In genomic region chr1:154222918-154223317, GRCh38 we compare ENCODE assay signal across 11 cellular contexts. TPM values are rescaled to one million over a fixed set of nuclear protein-coding genes. Genes with fewer than 3 reads are reported as not detected.
DNase-seq lines count a peak whose midpoint lies in the region; ATAC-seq and TF ChIP-seq lines count a peak whose summit lies in the region.
"Had no signal": no experiment of that assay in that cellular context is flagged by ENCODE, and none has a peak within 500 bp of the region (broad histone marks: within the 10 kb centered on the region; RNA-seq: fewer than 3 reads in every experiment).

No MANE protein-coding gene starts in this region.

- H3K4me1 Mint-ChIP-seq in Caco-2 (ENCODE audit: low read depth, unreplicated experiment) = peaks cover 15% of the 10 kb centered on the region
- H3K4me1 Mint-ChIP-seq in central memory CD8-positive, alpha-beta T cell = peaks cover 70% of the 10 kb centered on the region

- H3F3A ChIP-seq in Loucy (ENCODE audit: low read depth) (no peaks in the 10 kb centered on the region), neural cell (ENCODE audit: insufficient read depth, low read length, poor library complexity, severe bottlenecking) (peaks cover 8% of the 10 kb centered on the region)

- H3K36me3 Mint-ChIP-seq in Caco-2 (ENCODE audit: insufficient read depth, unreplicated experiment) = peaks cover 66% of the 10 kb centered on the region
- peaks cover 52% of the 10 kb centered on the region for H3K36me3 Mint-ChIP-seq in central memory CD8-positive, alpha-beta T cell (ENCODE audit: insufficient read depth)

- no peak for TF ChIP-seq RAD21 in neural cell (conservative IDR thresholded peaks at IDR 0.05)

- peak overlapping the region; percentile 73 for H3K27ac Mint-ChIP-seq in Caco-2 (ENCODE audit: unreplicated experiment)
- peak overlapping the region; percentile 90 for H3K27ac Mint-ChIP-seq in central memory CD8-positive, alpha-beta T cell (ENCODE audit: low read depth)

- intact Hi-C loops in Caco-2 (cut with micrococcal nuclease; ENCODE audit: unreplicated experiment) (loop anchor here (1.0 kb wide), 1 partner anchor 14 kb away; no protein-coding TSS in a partner anchor), heart left ventricle (cut with DNase I) (no loop called here), left ventricle myocardium superior (cut with micrococcal nuclease) (no loop called here)

- H3K4me1 ChIP-seq in Caco-2 (peaks cover 31% of the 10 kb centered on the region), Loucy (ENCODE audit: insufficient read depth, low read length, poor library complexity, severe bottlenecking) (peaks cover 54% of the 10 kb centered on the region), heart left ventricle (peaks cover 7 to 56% (median 46%) of the 10 kb centered on the region in 12 donors)

- H3K27ac ChIP-seq in neural cell (ENCODE audit: low read length) (peak overlapping the region; percentile 97), heart left ventricle (peak overlapping the region in 1 of 12 donors; percentile 100)

- H3K9me2 ChIP-seq in Loucy (replicated peaks; ENCODE audit: low read depth, low read length) (no peaks in the 10 kb centered on the region), neural cell (ENCODE audit: insufficient read depth, low read length) (no peaks in the 10 kb centered on the region)

- peaks cover 3% of the 10 kb centered on the region for H3K36me3 ChIP-seq in Caco-2 (ENCODE audit: control insufficient read depth, insufficient read depth, low read length)
- H3K36me3 ChIP-seq in Loucy (ENCODE audit: insufficient read depth, low read length) = peaks cover 26% of the 10 kb centered on the region
- H3K36me3 ChIP-seq in neural cell (ENCODE audit: insufficient read depth, low read length) = no peaks in the 10 kb centered on the region
- peaks cover 0 to 49% (median 41%) of the 10 kb centered on the region in 9 donors for H3K36me3 ChIP-seq in heart left ventricle

- H3K4me3 Mint-ChIP-seq in Caco-2 (ENCODE audit: unreplicated experiment) = peak overlapping the region; percentile 94
- peak overlapping the region; percentile 82 for H3K4me3 Mint-ChIP-seq in central memory CD8-positive, alpha-beta T cell

- H3K4me3 ChIP-seq in Caco-2 (ENCODE audit: low read depth, low read length) (no peak overlapping the region), Loucy (ENCODE audit: low read length, poor library complexity, severe bottlenecking) (peak overlapping the region; percentile 91), neural cell (ENCODE audit: low read length) (peak overlapping the region; percentile 76), heart left ventricle (peak overlapping the region in 2 of 12 donors; percentile 75 to 79)

- 52 to 69% (median 61%) methylated on average over 1 of the region's 1 CpG for WGBS in heart left ventricle, 4 donors

- POLR2A ChIA-PET in Caco-2 (lab: Charles Lee) = interaction anchor here (0.6 kb wide), 1 partner anchor 85 kb away, joined by 4 read pairs; no protein-coding TSS in a partner anchor

- H3K27me3 ChIP-seq in Caco-2 (replicated peaks; ENCODE audit: control insufficient read depth, insufficient read depth, low read length) = no peaks in the 10 kb centered on the region
- no peaks in the 10 kb centered on the region for H3K27me3 ChIP-seq in Loucy (ENCODE audit: insufficient read depth, low read length, poor library complexity, severe bottlenecking)
- no peaks in the 10 kb centered on the region for H3K27me3 ChIP-seq in neural cell (ENCODE audit: insufficient read depth, low read depth, low read length)
- H3K27me3 ChIP-seq in heart left ventricle = no peaks in the 10 kb centered on the region

- H3K9ac ChIP-seq in Loucy (ENCODE audit: low read depth, low read length, poor library complexity, severe bottlenecking) (peak overlapping the region; percentile 97), neural cell (ENCODE audit: low read length) (no peak overlapping the region)

- TF ChIP-seq POLR2A in heart left ventricle (IDR thresholded peaks at IDR 0.05) = no peak

- TF ChIP-seq CTCF in Caco-2 (IDR thresholded peaks at IDR 0.05; ENCODE audit: insufficient read depth in 1 of 2, low read depth in 1 of 2, low read length in 1 of 2, severe bottlenecking in 1 of 2, unreplicated experiment in 1 of 2) (no peak), Loucy (conservative IDR thresholded peaks at IDR 0.05; ENCODE audit: low read length) (no peak), neural cell (IDR thresholded peaks at IDR 0.05; ENCODE audit: poor library complexity, severe bottlenecking) (no peak), heart left ventricle (IDR thresholded peaks at IDR 0.05) (no peak)

- ATAC-seq in central memory CD8-positive, alpha-beta T cell (replicated peaks; ENCODE audit: extremely low read depth, poor library complexity, severe bottlenecking) = no peak
- ATAC-seq in heart left ventricle (no peak), left ventricle myocardium superior (no peak)
- ATAC-seq: right cardiac atrium had no signal

- DNase-seq in Caco-2 = no peak
- DNase-seq in central memory CD8-positive, alpha-beta T cell (ENCODE audit: low spot score in 2 of 2) = no peak
- no peak for DNase-seq in retina
- DNase-seq in heart left ventricle = no peak
- no peak for DNase-seq in hepatic stellate cell (ENCODE audit: low spot score)
- DNase-seq in left ventricle myocardium superior = no peak
- DNase-seq: right cardiac atrium; stimulated activated naive CD4-positive, alpha-beta T cell had no signal

- no peaks in the 10 kb centered on the region for H3K27me3 Mint-ChIP-seq in Caco-2 (ENCODE audit: insufficient read depth, unreplicated experiment)
- H3K27me3 Mint-ChIP-seq in central memory CD8-positive, alpha-beta T cell = no peaks in the 10 kb centered on the region

- no peak overlapping the region for H2AFZ ChIP-seq in Loucy (ENCODE audit: low read length)
- H2AFZ ChIP-seq in neural cell (ENCODE audit: low read depth, low read length) = no peak overlapping the region

- no peaks in the 10 kb centered on the region for H3K9me3 ChIP-seq in Caco-2
- no peaks in the 10 kb centered on the region for H3K9me3 ChIP-seq in Loucy (ENCODE audit: insufficient read depth, low read depth, low read length)
- H3K9me3 ChIP-seq in neural cell (ENCODE audit: low read length) = no peaks in the 10 kb centered on the region
- H3K9me3 ChIP-seq in heart left ventricle = no peaks in the 10 kb centered on the region

- H3K4me2 ChIP-seq in Loucy (ENCODE audit: low read depth, low read length, poor library complexity, severe bottlenecking) (peak overlapping the region; percentile 99), neural cell (ENCODE audit: low read length) (peak overlapping the region; percentile 78)

- BruUV-seq in Caco-2 (replicated peaks; lab: Mats Ljungman, UMichigan) = no TSS peak

- no peak for TF ChIP-seq EP300 in neural cell (conservative IDR thresholded peaks at IDR 0.05; ENCODE audit: poor library complexity, severe bottlenecking)

- CTCF ChIA-PET in Caco-2 (lab: Charles Lee) = no interaction called here

- H3K9me3 Mint-ChIP-seq in Caco-2 (ENCODE audit: unreplicated experiment) = no peaks in the 10 kb centered on the region
- no peaks in the 10 kb centered on the region for H3K9me3 Mint-ChIP-seq in central memory CD8-positive, alpha-beta T cell

- peaks cover 74% of the 10 kb centered on the region for H4K20me1 ChIP-seq in Loucy (ENCODE audit: insufficient read depth, low read length, poor library complexity, severe bottlenecking)
- H4K20me1 ChIP-seq in neural cell (ENCODE audit: insufficient read depth) = no peaks in the 10 kb centered on the region

- H3K79me2 ChIP-seq in Loucy (ENCODE audit: insufficient read depth, low read length) = peaks cover 95% of the 10 kb centered on the region
- peaks cover 79% of the 10 kb centered on the region for H3K79me2 ChIP-seq in neural cell (replicated peaks; ENCODE audit: insufficient read depth, low read length)

TF ChIP-seq in neural cell, 6 proteins besides CTCF, POLR2A, EP300 and RAD21 (continues in another document):
- TF ChIP-seq MXI1 (conservative IDR thresholded peaks at IDR 0.05; ENCODE audit: poor library complexity, severe bottlenecking) = no peak

RNA-seq across cellular contexts. Expression of gene UBAP2L, which starts 2.2 kb away (rescaled TPM):
- 195 and 198 TPM in 2 replicates for total RNA-seq in Caco-2 (2022)
- polyA plus RNA-seq in neural cell = 41.4 and 44.7 TPM in 2 replicates
- 102 and 119 TPM in 2 replicates for polyA minus RNA-seq in neural cell
- total RNA-seq in heart left ventricle = 100 to 1,000 TPM in 5 of 9 donors, 10 to 100 TPM in 4; 57.4 to 142 (median 100) TPM
- 10 to 100 TPM; 61.6 to 88.3 TPM for polyA plus RNA-seq in heart left ventricle
- total RNA-seq in left ventricle myocardium superior = 95.6 TPM

RNA-seq across cellular contexts. Expression of gene CFAP141, which starts 16.8 kb away (rescaled TPM):
- total RNA-seq in Caco-2 (2022) (not detected in 2 replicates), heart left ventricle (not detected), left ventricle myocardium superior (not detected)
- polyA plus RNA-seq in neural cell (not detected in 2 replicates), heart left ventricle (not detected)
- polyA minus RNA-seq in neural cell = not detected in 2 replicates
- total RNA-seq: LHCN-M2, right cardiac atrium had no signal
- polyA plus RNA-seq: right cardiac atrium had no signal

RNA-seq across cellular contexts. Expression of gene TPM3, which starts 31.0 kb away (rescaled TPM):
- total RNA-seq in Caco-2 (2022) (681 and 698 TPM in 2 replicates), heart left ventricle (100 to 1,000 TPM in 7 of 9 donors, 10 to 100 TPM in 2; 76.5 to 259 (median 120) TPM), left ventricle myocardium superior (77.1 TPM)
- polyA plus RNA-seq in neural cell (339 and 356 TPM in 2 replicates), heart left ventricle (100 to 1,000 TPM; 101 to 163 TPM)
- polyA minus RNA-seq in neural cell = 205 and 256 TPM in 2 replicates

RNA-seq across cellular contexts. Expression of gene HAX1, which starts 49.5 kb away (rescaled TPM):
- total RNA-seq in Caco-2 (2022) = 135 and 138 TPM in 2 replicates
- 126 and 155 TPM in 2 replicates for polyA plus RNA-seq in neural cell
- 67.2 and 71.2 TPM in 2 replicates for polyA minus RNA-seq in neural cell
- total RNA-seq in heart left ventricle = 100 to 1,000 TPM; 127 to 230 (median 165) TPM
- 100 to 1,000 TPM; 156 to 308 TPM for polyA plus RNA-seq in heart left ventricle
- total RNA-seq in left ventricle myocardium superior = 181 TPM
